8 cellular contexts compared by ENCODE assay signal in the genomic region with DNA sequence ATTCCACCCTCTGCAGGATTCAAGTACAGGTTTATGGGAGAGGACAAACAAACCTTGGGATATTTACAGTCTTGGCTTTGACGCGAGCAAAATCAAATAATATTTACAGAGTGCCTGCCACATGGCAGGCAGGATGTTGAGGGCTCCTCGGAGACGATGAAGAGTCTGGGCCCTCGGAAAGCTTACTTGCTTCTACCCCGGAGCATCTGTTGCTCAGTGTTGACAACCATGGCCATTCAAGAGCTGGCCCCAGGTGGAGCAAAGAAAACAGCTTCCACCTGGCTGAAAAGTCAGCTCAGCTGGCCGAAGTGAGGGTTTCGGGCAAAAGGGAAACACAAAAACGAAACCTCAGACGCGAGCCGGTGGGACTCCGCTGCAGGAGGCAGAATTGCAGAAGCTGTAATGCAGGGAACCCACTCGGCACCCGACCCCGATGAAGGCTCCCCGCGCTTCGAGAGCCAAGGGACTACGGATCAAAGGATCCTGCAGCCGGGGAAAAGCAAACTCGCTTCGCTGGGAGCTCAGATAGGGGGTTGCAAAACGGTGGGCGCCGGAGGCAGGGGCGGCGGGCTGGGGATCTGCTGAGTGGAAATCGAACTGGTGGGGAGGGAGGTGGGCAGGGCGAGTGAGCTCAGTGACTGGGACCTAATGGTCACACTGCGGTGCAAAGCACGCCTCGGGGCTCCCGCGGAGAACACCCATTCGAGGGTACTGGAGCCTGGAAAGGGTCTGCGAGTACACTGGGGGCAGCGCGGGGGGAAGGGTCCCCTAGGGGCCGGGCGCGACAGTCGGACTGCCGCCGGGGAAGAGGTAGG. TPM values are rescaled to one million over a fixed set of nuclear protein-coding genes. Genes with fewer than 3 reads are reported as not detected.
DNase-seq lines count a peak whose midpoint lies in the region; ATAC-seq, FAIRE-seq and TF ChIP-seq lines count a peak whose summit lies in the region.

No MANE protein-coding gene starts in this region.

- H3K9me3 ChIP-seq in OCI-LY3 (ENCODE audit: insufficient read depth, low read length) (peaks cover 3% of the 10 kb centered on the region; the same call in 1 of the 2 replicates), pancreas (no peaks in the 10 kb centered on the region)

- H3K4me1 ChIP-seq in OCI-LY3 (ENCODE audit: low read length): peaks cover 21% of the 10 kb centered on the region
- peaks cover 15 to 34% (median 22%) of the 10 kb centered on the region in 3 donors for H3K4me1 ChIP-seq in pancreas

- H3K27me3 ChIP-seq in OCI-LY3 (ENCODE audit: low read depth, low read length): no peaks in the 10 kb centered on the region
- no peaks in the 10 kb centered on the region for H3K27me3 ChIP-seq in pancreas

- DNase-seq in NCI-H748 (lab: John Stamatoyannopoulos, UW; ENCODE audit: unreplicated experiment) (peak; percentile 52), NCI-H748 treated with DMSO at 0.1 percent for 48 hours (lab: John Stamatoyannopoulos, UW) (no peak), cardiac septum (ENCODE audit: low spot score) (peak; percentile 84), pancreas (peak; percentile 23 to 85 (median 44)), epidermal melanocyte (ENCODE audit: insufficient read length, low spot score) (no peak)
- DNase-seq in activated naive CD4-positive, alpha-beta T cell treated with Interleukin-2 at 50 U/mL for 16 hours: peak; percentile 45

- H2AFZ ChIP-seq in OCI-LY3 (ENCODE audit: low read depth, low read length): peak overlapping the region; percentile 36

- no peak for TF ChIP-seq CTCF in OCI-LY3 (IDR thresholded peaks at IDR 0.05; ENCODE audit: low read depth, low read length)
- no peak for TF ChIP-seq CTCF in pancreas (IDR thresholded peaks at IDR 0.05)

- H3K36me3 ChIP-seq in OCI-LY3 (replicated peaks; ENCODE audit: low read depth, low read length) (peaks cover 17% of the 10 kb centered on the region), pancreas (no peaks in the 10 kb centered on the region)

- H3K27ac ChIP-seq in OCI-LY3 (ENCODE audit: low read length) (peak overlapping the region; percentile 47), pancreas (peak overlapping the region; percentile 42 to 94 (median 89))

- intact Hi-C loops in cardiac septum (cut with DNase I) (loop anchor here (2.0 to 5.0 kb wide), 3 partner anchors 27 to 89 kb away; no protein-coding TSS in a partner anchor), pancreas (cut with DNase I) (no loop called here)

- H3K4me2 ChIP-seq in OCI-LY3 (ENCODE audit: low read length): peak overlapping the region; percentile 79

- H3K4me3 ChIP-seq in OCI-LY3 (ENCODE audit: low read length): peak overlapping the region; percentile 88
- H3K4me3 ChIP-seq in pancreas: peak overlapping the region; percentile 86 to 94 (median 91)

- H4K20me1 ChIP-seq in OCI-LY3 (ENCODE audit: insufficient read depth, low read length): no peaks in the 10 kb centered on the region

- 0 to 1% methylated on average over 45 of the region's 45 CpGs for WGBS in pancreas, 2 donors

- H3K9ac ChIP-seq in OCI-LY3 (ENCODE audit: low read length): peak overlapping the region; percentile 74

- ATAC-seq in HG03025 (IDR thresholded peaks at IDR 0.05; ENCODE audit: low FRiP score, unreplicated experiment) (peak; percentile 18), pancreas (peak; percentile 20 to 27 (median 24))

- peaks cover 54% of the 10 kb centered on the region for H3K79me2 ChIP-seq in OCI-LY3 (ENCODE audit: low read length)

- no peak for FAIRE-seq in pancreas (lab: Jason Lieb, UNC)

RNA-seq across cellular contexts. Expression of gene ATP8A1, which starts 0.8 kb away (rescaled TPM):
- total RNA-seq in cardiac septum: 22.1 TPM
- 10 to 100 TPM in 4 of 6 donors, 1 to 10 TPM in 2; 8.2 to 15.3 (median 11.1) TPM for total RNA-seq in pancreas
- polyA plus RNA-seq in pancreas: 10 to 100 TPM in 1 of 2 donors, 1 to 10 TPM in 1; 4.8 to 11.2 TPM

Comparison
In these comparisons a context has a peak if more than half of its experiments do, and no peak if none do; other contexts are left out.
1. DNase-seq: peak in NCI-H748 (single experiment), activated naive CD4-positive, alpha-beta T cell treated with Interleukin-2 at 50 U/mL for 16 hours (single experiment), cardiac septum (single experiment) and pancreas (6 of 6); none in NCI-H748 treated with DMSO at 0.1 percent for 48 hours (single experiment) and epidermal melanocyte (single experiment).